12 cellular contexts compared by ENCODE assay signal in genomic region chr20:10454135-10454750, GRCh38. TPM values are rescaled to one million over a fixed set of nuclear protein-coding genes. Genes with fewer than 3 reads are reported as not detected.
DNase-seq lines count a peak whose midpoint lies in the region; ATAC-seq and TF ChIP-seq lines count a peak whose summit lies in the region.
"Had no signal": no experiment of that assay in that cellular context is flagged by ENCODE, and none has a peak within 500 bp of the region (broad histone marks: within the 10 kb centered on the region; RNA-seq: fewer than 3 reads in every experiment).

No MANE protein-coding gene starts in this region.

- no peaks in the 10 kb centered on the region for H3K4me1 ChIP-seq in lower lobe of right lung
- H3K4me1 ChIP-seq: breast epithelium, vagina had no signal

- DNase-seq in DMS53 (lab: John Stamatoyannopoulos, UW), result peak; percentile 20
- DNase-seq in NCI-H146 treated with DMSO at 0.1 percent for 48 hours (lab: John Stamatoyannopoulos, UW; ENCODE audit: unreplicated experiment), result peak; percentile 19
- DNase-seq in lower lobe of right lung, result no peak
- no peak for DNase-seq in NCI-H1105 (lab: John Stamatoyannopoulos, UW)
- DNase-seq: activated CD8-positive, alpha-beta memory T cell treated with anti-CD3 and anti-CD28 coated beads, Interleukin-2, amount 50 U/mL, for 4 hours; T-helper 1 cell had no signal

- no peaks in the 10 kb centered on the region for H3K9me3 ChIP-seq in lower lobe of right lung
- H3K9me3 ChIP-seq: breast epithelium, vagina had no signal

- H3K4me3 ChIP-seq in lower lobe of right lung, result no peak overlapping the region
- H3K4me3 ChIP-seq: breast epithelium, skin epidermis, vagina had no signal

- peak; percentile 61 for ATAC-seq in GM21360 (IDR thresholded peaks at IDR 0.05; ENCODE audit: unreplicated experiment)
- no peak for ATAC-seq in lower lobe of right lung
- no peak for ATAC-seq in HG03460 (IDR thresholded peaks at IDR 0.05; ENCODE audit: unreplicated experiment)
- ATAC-seq in GM21381 (IDR thresholded peaks at IDR 0.05; ENCODE audit: unreplicated experiment), result no peak

- intact Hi-C loops in lower lobe of right lung (cut with DNase I), result no loop called here

- no peaks in the 10 kb centered on the region for H3K36me3 ChIP-seq in lower lobe of right lung
- H3K36me3 ChIP-seq: breast epithelium, vagina had no signal

- H3K27ac ChIP-seq in lower lobe of right lung, result peak overlapping the region; percentile 10
- H3K27ac ChIP-seq: breast epithelium, vagina had no signal

- no peaks in the 10 kb centered on the region for H3K27me3 ChIP-seq in lower lobe of right lung (ENCODE audit: low read depth)
- H3K27me3 ChIP-seq: breast epithelium, vagina had no signal

- no peak for TF ChIP-seq CTCF in lower lobe of right lung (IDR thresholded peaks at IDR 0.05)

RNA-seq across cellular contexts. Expression of gene SLX4IP, which starts 19.1 kb away (rescaled TPM):
- 5.8 TPM for total RNA-seq in lower lobe of right lung

RNA-seq across cellular contexts. Expression of gene MKKS, which starts 20.2 kb away (rescaled TPM):
- 16.8 TPM for total RNA-seq in lower lobe of right lung

Comparison
In these comparisons a context has a peak if more than half of its experiments do, and no peak if none do; other contexts are left out.
1. DNase-seq: peak in DMS53 (single experiment) and NCI-H146 treated with DMSO at 0.1 percent for 48 hours (single experiment); none in lower lobe of right lung (single experiment) and NCI-H1105 (single experiment).